In genomic region chr12:103735291-103735690, GRCh38 we compare ENCODE assay signal across 26 cellular contexts.
A peak's percentile ranks its signal among the peaks of the same experiment; 100 is the strongest.
DNase-seq lines count a peak whose midpoint lies in the region; ATAC-seq, FAIRE-seq and TF ChIP-seq lines count a peak whose summit lies in the region.
"Had no signal": no experiment of that assay in that cellular context is flagged by ENCODE, and none has a peak within 500 bp of the region (broad histone marks: within the 10 kb centered on the region; RNA-seq: fewer than 3 reads in every experiment).

No MANE protein-coding gene starts in this region.

- H3K79me2 ChIP-seq in K562 (ENCODE audit: control insufficient read depth, insufficient read depth, low read length) = no peaks in the 10 kb centered on the region

- no peaks in the 10 kb centered on the region for H3K36me3 ChIP-seq in K562 (ENCODE audit: control insufficient read depth, insufficient read depth, low read length)
- H3K36me3 ChIP-seq: BE2C; BLaER1; BLaER1 treated with 17β-estradiol and CSF1 and Interleukin-3, amounts not matched to agents 10 nM and 100 nM had no signal

- H3K4me1 ChIP-seq in K562 (replicated peaks in 1 of 2; ENCODE audit: control insufficient read depth in 2 of 2, insufficient read depth in 2 of 2, low read length in 2 of 2) = no peaks in the 10 kb centered on the region
- H3K4me1 ChIP-seq: A549; BE2C; BLaER1; BLaER1 treated with 17β-estradiol and CSF1 and Interleukin-3, amounts not matched to agents 10 nM and 100 nM; Caco-2 had no signal

- ATAC-seq in K562 (no peak), GM18498 (IDR thresholded peaks at IDR 0.05; ENCODE audit: unreplicated experiment) (no peak)
- ATAC-seq: A549; CD8-positive, alpha-beta T cell had no signal

- FAIRE-seq in K562 (lab: Jason Lieb, UNC) = no peak
- FAIRE-seq: A204.1, A549, D721Med had no signal

- no peaks in the 10 kb centered on the region for H4K20me1 ChIP-seq in K562 (replicated peaks; ENCODE audit: control insufficient read depth, insufficient read depth, low read length)
- H4K20me1 ChIP-seq: BLaER1; BLaER1 treated with 17β-estradiol and CSF1 and Interleukin-3, amounts not matched to agents 10 nM and 100 nM had no signal

- peaks cover 2 to 11% of the 10 kb centered on the region in 2 experiments; a peak in 3 of 5 replicates for H3K27me3 ChIP-seq in K562 (ENCODE audit: control insufficient read depth in 2 of 2, insufficient read depth in 2 of 2, low read length in 2 of 2)
- H3K27me3 ChIP-seq: BLaER1; BLaER1 treated with 17β-estradiol and CSF1 and Interleukin-3, amounts not matched to agents 10 nM and 100 nM had no signal

- no peak for DNase-seq in K562 (ENCODE audit: extremely low read depth in 1 of 4, low spot score in 3 of 4)
- DNase-seq: 8988T; ACHN; AML-193; BE2C; C1 segment of cervical spinal cord; Caco-2; Calu3; CD4-positive, alpha-beta memory T cell; CD4-positive, alpha-beta T cell; CD4-positive, CD25-positive, alpha-beta regulatory T cell; CD8-positive, alpha-beta memory T cell; CD8-positive, alpha-beta T cell; COR-L47; DMS 273 treated with DMSO at 0.1 percent for 48 hours; DMS153; DND-41; EL had no signal

- CTCF ChIA-PET in K562 (lab: Yijun Ruan, JAX; ENCODE audit: low intra/inter-chr PET ratio) = no interaction called here

- no TSS peak for BruUV-seq in K562 (replicated peaks; lab: Mats Ljungman, UMichigan)

- no peak overlapping the region for H3K27ac ChIP-seq in K562 (ENCODE audit: extremely low read depth, low read depth, low read length)
- H3K27ac ChIP-seq: 22Rv1; A549; BLaER1; BLaER1 treated with 17β-estradiol and CSF1 and Interleukin-3, amounts not matched to agents 10 nM and 100 nM; C4-2B had no signal

- no peak overlapping the region for H3K4me2 ChIP-seq in K562 (ENCODE audit: insufficient read depth, low read length)
- H3K4me2 ChIP-seq: A549; BLaER1; BLaER1 treated with 17β-estradiol and CSF1 and Interleukin-3, amounts not matched to agents 10 nM and 100 nM had no signal

- no peak overlapping the region for H3K4me3 ChIP-seq in K562
- H3K4me3 ChIP-seq: A549; BLaER1; BLaER1 treated with 17β-estradiol and CSF1 and Interleukin-3, amounts not matched to agents 10 nM and 100 nM had no signal

- no peak for TF ChIP-seq POLR2A in K562 (conservative IDR thresholded peaks at IDR 0.05)

- H3K9ac ChIP-seq in K562 (ENCODE audit: insufficient read depth in 1 of 2, low read depth in 2 of 2, low read length in 2 of 2) = no peak overlapping the region
- H3K9ac ChIP-seq: BLaER1; BLaER1 treated with 17β-estradiol and CSF1 and Interleukin-3, amounts not matched to agents 10 nM and 100 nM had no signal

- no peak for TF ChIP-seq CTCF in K562 (IDR thresholded peaks at IDR 0.05 in 2 of 3, conservative IDR thresholded peaks at IDR 0.05 in 1 of 3; ENCODE audit: insufficient read depth in 2 of 3, low read depth in 1 of 3, low read length in 3 of 3)

- intact Hi-C loops in K562 (cut with micrococcal nuclease) = no loop called here

- no peak for TF ChIP-seq EP300 in K562 (IDR thresholded peaks at IDR 0.05; ENCODE audit: low read length)

- no peaks in the 10 kb centered on the region for H3K9me3 ChIP-seq in K562 (replicated peaks; ENCODE audit: control insufficient read depth, insufficient read depth, low read depth, low read length)
- H3K9me3 ChIP-seq: BE2C, Caco-2 had no signal

- no peak overlapping the region for H2AFZ ChIP-seq in K562 (ENCODE audit: low read depth, low read length)

- TF ChIP-seq RAD21 in K562 (CRISPR knock-in tag; conservative IDR thresholded peaks at IDR 0.05 in 1 of 2, IDR thresholded peaks at IDR 0.05 in 1 of 2) = no peak

- WGBS in K562 (ENCODE audit: insufficient coverage, low coverage, missing lambda C conversion rate) = 3% methylated on average over 7 of the region's 8 CpGs

- POLR2A ChIA-PET in K562 (lab: Yijun Ruan, JAX) = interaction anchor here (2.4 kb wide), 1 partner anchor 9 kb away, joined by 6 read pairs; no protein-coding TSS in a partner anchor

- no peaks in the 10 kb centered on the region for H3K9me1 ChIP-seq in K562 (ENCODE audit: control insufficient read depth, insufficient read depth, low read length)

- in situ Hi-C loops in K562 (cut with MboI) = no loop called here

TF ChIP-seq in K562, 482 proteins besides CTCF, POLR2A, EP300 and RAD21:
- TF ChIP-seq CXXC5 (CRISPR knock-in tag; IDR thresholded peaks at IDR 0.05) (no peak), RAD51 (IDR thresholded peaks at IDR 0.05; ENCODE audit: borderline replicate concordance, low read depth) (0 out of 2 replicates have a peak, but pooled peaks have one; percentile 12), RBM15 (IDR thresholded peaks at IDR 0.05; ENCODE audit: insufficient read depth, low read length) (no peak), HDAC6 (IDR thresholded peaks at IDR 0.05; ENCODE audit: low read depth, low read length) (no peak), USF2 (CRISPR knock-in tag; IDR thresholded peaks at IDR 0.05) (peak; percentile 51), SRSF1 (IDR thresholded peaks at IDR 0.05; ENCODE audit: low read depth, low read length) (no peak), BRD9 (IDR thresholded peaks at IDR 0.05; ENCODE audit: low read depth, partially characterized antibody) (no peak), SOX6 (IDR thresholded peaks at IDR 0.05) (no peak), HDAC8 (tag; IDR thresholded peaks at IDR 0.05) (no peak)
- TF ChIP-seq, protein P1, sequence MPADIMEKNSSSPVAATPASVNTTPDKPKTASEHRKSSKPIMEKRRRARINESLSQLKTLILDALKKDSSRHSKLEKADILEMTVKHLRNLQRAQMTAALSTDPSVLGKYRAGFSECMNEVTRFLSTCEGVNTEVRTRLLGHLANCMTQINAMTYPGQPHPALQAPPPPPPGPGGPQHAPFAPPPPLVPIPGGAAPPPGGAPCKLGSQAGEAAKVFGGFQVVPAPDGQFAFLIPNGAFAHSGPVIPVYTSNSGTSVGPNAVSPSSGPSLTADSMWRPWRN (IDR thresholded peaks at IDR 0.05; ENCODE audit: low read depth) = no peak
- TF ChIP-seq, protein P2, sequence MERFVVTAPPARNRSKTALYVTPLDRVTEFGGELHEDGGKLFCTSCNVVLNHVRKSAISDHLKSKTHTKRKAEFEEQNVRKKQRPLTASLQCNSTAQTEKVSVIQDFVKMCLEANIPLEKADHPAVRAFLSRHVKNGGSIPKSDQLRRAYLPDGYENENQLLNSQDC (CRISPR knock-in tag; IDR thresholded peaks at IDR 0.05) = no peak
- TF ChIP-seq, protein P3, sequence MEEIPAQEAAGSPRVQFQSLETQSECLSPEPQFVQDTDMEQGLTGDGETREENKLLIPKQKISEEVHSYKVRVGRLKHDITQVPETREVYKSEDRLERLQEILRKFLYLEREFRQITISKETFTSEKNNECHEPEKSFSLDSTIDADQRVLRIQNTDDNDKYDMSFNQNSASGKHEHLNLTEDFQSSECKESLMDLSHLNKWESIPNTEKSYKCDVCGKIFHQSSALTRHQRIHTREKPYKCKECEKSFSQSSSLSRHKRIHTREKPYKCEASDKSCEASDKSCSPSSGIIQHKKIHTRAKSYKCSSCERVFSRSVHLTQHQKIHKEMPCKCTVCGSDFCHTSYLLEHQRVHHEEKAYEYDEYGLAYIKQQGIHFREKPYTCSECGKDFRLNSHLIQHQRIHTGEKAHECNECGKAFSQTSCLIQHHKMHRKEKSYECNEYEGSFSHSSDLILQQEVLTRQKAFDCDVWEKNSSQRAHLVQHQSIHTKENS (CRISPR knock-in tag; IDR thresholded peaks at IDR 0.05) = no peak
